Comparison of ENCODE assay signal across 9 cellular contexts in the genomic region with DNA sequence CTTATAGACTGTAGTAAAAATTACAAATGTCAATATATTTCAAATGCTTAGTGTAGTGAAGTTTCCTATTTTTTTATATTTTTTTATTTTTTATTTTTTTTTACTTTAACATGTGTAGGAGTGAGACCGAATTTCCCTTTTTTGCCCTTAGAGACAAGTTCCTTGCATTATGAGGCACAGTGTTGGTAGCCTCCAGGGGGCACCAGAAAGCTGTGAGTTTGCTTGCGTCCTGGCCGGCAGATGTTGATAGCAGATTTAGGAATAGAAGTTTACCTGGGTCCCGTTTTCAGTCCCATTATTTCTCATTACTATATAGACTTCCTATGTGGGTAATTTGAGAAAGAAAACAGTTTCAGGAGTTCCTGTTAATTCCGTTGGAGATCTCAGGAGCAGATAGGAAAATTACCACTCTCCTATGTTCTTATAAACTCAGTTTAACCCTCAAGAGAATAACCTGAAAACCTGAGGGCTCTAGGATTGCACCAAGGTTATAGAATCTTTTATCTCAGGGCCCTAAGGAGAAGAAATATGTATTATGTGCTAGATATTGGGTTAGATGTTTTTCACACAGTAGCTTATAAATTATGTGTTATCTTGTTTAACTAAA.
DNase-seq lines count a peak whose midpoint lies in the region; ATAC-seq, FAIRE-seq and TF ChIP-seq lines count a peak whose summit lies in the region.
"Had no signal": no experiment of that assay in that cellular context is flagged by ENCODE, and none has a peak within 500 bp of the region (broad histone marks: within the 10 kb centered on the region; RNA-seq: fewer than 3 reads in every experiment).

No MANE protein-coding gene starts in this region.

- no peak overlapping the region for H3K4me3 ChIP-seq in GM12875 (ENCODE audit: low read depth, low read length)

- peak; percentile 90 for FAIRE-seq in TTC549 (lab: Jason Lieb, UNC)

- ATAC-seq in HG02759 (IDR thresholded peaks at IDR 0.05; ENCODE audit: unreplicated experiment), result peak; percentile 87

- TF ChIP-seq CTCF in GM12875 (IDR thresholded peaks at IDR 0.05; ENCODE audit: borderline replicate concordance, insufficient read depth, low read depth, low read length), result peak; percentile 74

- peak; percentile 66 for DNase-seq in A172 (ENCODE audit: low spot score)
- DNase-seq in NCI-H1092 treated with DMSO at 0.1 percent for 48 hours (lab: John Stamatoyannopoulos, UW), result peak; percentile 53
- DNase-seq in dedifferentiated amniotic fluid mesenchymal stem cell (ENCODE audit: extremely low spot score), result peak; percentile 78
- DNase-seq in medulla oblongata (ENCODE audit: extremely low spot score), result peak; percentile 80
- peak; percentile 62 for DNase-seq in stromal cell of bone marrow (ENCODE audit: low read depth)
- DNase-seq: natural killer cell had no signal
